Comparison of ENCODE assay signal across 1 cellular context in the genomic region with DNA sequence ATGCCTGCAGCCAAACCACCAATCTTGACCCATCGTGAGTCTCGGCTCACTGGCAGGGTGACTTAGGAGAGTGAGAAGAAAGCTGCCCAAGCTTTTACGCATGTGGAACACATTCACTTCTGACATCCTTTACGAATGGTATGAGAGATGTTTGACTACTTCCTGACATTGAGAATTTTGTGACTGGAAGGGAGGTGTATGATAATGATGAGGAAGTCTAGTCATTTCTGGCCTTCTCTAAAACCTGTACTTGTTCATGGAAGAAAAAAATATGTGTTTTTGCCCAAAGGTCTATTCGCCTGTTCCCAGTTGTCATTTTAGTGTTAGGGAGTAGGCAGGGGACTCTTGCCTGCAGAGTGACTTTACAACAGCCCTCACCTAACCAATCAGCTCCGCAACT.
TF ChIP-seq lines count a peak whose summit lies in the region.

No MANE protein-coding gene starts in this region.

TF ChIP-seq in GM12878, 131 proteins besides CTCF, POLR2A, EP300 and RAD21 (continued from another document and continues in another):
- TF ChIP-seq, protein P1, sequence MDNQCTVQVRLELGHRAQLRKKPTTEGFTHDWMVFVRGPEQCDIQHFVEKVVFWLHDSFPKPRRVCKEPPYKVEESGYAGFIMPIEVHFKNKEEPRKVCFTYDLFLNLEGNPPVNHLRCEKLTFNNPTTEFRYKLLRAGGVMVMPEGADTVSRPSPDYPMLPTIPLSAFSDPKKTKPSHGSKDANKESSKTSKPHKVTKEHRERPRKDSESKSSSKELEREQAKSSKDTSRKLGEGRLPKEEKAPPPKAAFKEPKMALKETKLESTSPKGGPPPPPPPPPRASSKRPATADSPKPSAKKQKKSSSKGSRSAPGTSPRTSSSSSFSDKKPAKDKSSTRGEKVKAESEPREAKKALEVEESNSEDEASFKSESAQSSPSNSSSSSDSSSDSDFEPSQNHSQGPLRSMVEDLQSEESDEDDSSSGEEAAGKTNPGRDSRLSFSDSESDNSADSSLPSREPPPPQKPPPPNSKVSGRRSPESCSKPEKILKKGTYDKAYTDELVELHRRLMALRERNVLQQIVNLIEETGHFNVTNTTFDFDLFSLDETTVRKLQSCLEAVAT (IDR thresholded peaks at IDR 0.05), result no peak
- no peak for TF ChIP-seq SUPT20H (IDR thresholded peaks at IDR 0.05; ENCODE audit: borderline replicate concordance, control insufficient read depth, low read depth, low read length)
- no peak for TF ChIP-seq LARP7 (IDR thresholded peaks at IDR 0.05)
- no peak for TF ChIP-seq ATF3 (IDR thresholded peaks at IDR 0.05; ENCODE audit: borderline replicate concordance, extremely low read depth, low read depth, low read length)
- no peak for TF ChIP-seq TARDBP (IDR thresholded peaks at IDR 0.05; ENCODE audit: borderline replicate concordance)
- no peak for TF ChIP-seq RBBP5 (conservative IDR thresholded peaks at IDR 0.05)
- no peak for TF ChIP-seq KLF5 (IDR thresholded peaks at IDR 0.05; ENCODE audit: partially characterized antibody)
- 0 out of 2 replicates have a peak, but pooled peaks have one; percentile 11 for TF ChIP-seq RUNX3 (IDR thresholded peaks at IDR 0.05; ENCODE audit: low read length)
- peak; percentile 53; the same call in 1 of the 2 replicates for TF ChIP-seq NFIC (IDR thresholded peaks at IDR 0.05; ENCODE audit: low read depth, low read length)
- TF ChIP-seq CHD1 (IDR thresholded peaks at IDR 0.05; ENCODE audit: low read depth, low read length), result no peak
- no peak for TF ChIP-seq NR2F1 (conservative IDR thresholded peaks at IDR 0.05)
- TF ChIP-seq TCF3 (IDR thresholded peaks at IDR 0.05; ENCODE audit: borderline replicate concordance, insufficient read depth, low read depth, low read length), result no peak
- TF ChIP-seq CBFB (IDR thresholded peaks at IDR 0.05; ENCODE audit: low read depth), result no peak
- TF ChIP-seq ZBTB11 (CRISPR knock-in tag; IDR thresholded peaks at IDR 0.05), result no peak
- no peak for TF ChIP-seq FOXK2 (IDR thresholded peaks at IDR 0.05)
- TF ChIP-seq BCL3 (IDR thresholded peaks at IDR 0.05; ENCODE audit: borderline replicate concordance, insufficient read depth, low read depth, low read length, poor library complexity, severe bottlenecking), result no peak
- TF ChIP-seq WRNIP1 (IDR thresholded peaks at IDR 0.05; ENCODE audit: borderline replicate concordance, low read depth, low read length), result no peak
- TF ChIP-seq IKZF2 (IDR thresholded peaks at IDR 0.05), result peak; percentile 42 to 53; a peak in 3 of 4 replicates
- no peak for TF ChIP-seq CHD2 (IDR thresholded peaks at IDR 0.05; ENCODE audit: borderline replicate concordance, low read depth, low read length)
- TF ChIP-seq BHLHE40 (IDR thresholded peaks at IDR 0.05; ENCODE audit: borderline replicate concordance in 1 of 2, low read depth in 2 of 2, low read length in 1 of 2), result no peak
- TF ChIP-seq MTA3 (IDR thresholded peaks at IDR 0.05; ENCODE audit: borderline replicate concordance, low read length), result no peak
- TF ChIP-seq, protein P2, sequence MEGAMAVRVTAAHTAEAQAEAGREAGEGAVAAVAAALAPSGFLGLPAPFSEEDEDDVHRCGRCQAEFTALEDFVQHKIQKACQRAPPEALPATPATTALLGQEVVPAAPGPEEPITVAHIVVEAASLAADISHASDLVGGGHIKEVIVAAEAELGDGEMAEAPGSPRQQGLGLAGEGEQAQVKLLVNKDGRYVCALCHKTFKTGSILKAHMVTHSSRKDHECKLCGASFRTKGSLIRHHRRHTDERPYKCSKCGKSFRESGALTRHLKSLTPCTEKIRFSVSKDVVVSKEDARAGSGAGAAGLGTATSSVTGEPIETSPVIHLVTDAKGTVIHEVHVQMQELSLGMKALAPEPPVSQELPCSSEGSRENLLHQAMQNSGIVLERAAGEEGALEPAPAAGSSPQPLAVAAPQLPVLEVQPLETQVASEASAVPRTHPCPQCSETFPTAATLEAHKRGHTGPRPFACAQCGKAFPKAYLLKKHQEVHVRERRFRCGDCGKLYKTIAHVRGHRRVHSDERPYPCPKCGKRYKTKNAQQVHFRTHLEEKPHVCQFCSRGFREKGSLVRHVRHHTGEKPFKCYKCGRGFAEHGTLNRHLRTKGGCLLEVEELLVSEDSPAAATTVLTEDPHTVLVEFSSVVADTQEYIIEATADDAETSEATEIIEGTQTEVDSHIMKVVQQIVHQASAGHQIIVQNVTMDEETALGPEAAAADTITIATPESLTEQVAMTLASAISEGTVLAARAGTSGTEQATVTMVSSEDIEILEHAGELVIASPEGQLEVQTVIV (IDR thresholded peaks at IDR 0.05; ENCODE audit: borderline replicate concordance, partially characterized antibody), result no peak
- no peak for TF ChIP-seq FOS (IDR thresholded peaks at IDR 0.05; ENCODE audit: borderline replicate concordance, extremely low read depth, insufficient read length)
- no peak for TF ChIP-seq YY1 (IDR thresholded peaks at IDR 0.05; ENCODE audit: low read depth, low read length)
- TF ChIP-seq CREB1 (IDR thresholded peaks at IDR 0.05; ENCODE audit: low read depth), result peak; percentile 43
- 0 out of 2 replicates have a peak, but pooled peaks have one; percentile 33 for TF ChIP-seq GABPA (IDR thresholded peaks at IDR 0.05; ENCODE audit: low read depth)
- TF ChIP-seq, protein P3, sequence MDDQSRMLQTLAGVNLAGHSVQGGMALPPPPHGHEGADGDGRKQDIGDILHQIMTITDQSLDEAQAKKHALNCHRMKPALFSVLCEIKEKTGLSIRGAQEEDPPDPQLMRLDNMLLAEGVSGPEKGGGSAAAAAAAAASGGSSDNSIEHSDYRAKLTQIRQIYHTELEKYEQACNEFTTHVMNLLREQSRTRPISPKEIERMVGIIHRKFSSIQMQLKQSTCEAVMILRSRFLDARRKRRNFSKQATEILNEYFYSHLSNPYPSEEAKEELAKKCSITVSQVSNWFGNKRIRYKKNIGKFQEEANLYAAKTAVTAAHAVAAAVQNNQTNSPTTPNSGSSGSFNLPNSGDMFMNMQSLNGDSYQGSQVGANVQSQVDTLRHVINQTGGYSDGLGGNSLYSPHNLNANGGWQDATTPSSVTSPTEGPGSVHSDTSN (IDR thresholded peaks at IDR 0.05; ENCODE audit: insufficient replicate concordance, low read depth, low read length), result no peak
- no peak for TF ChIP-seq RB1 (IDR thresholded peaks at IDR 0.05; ENCODE audit: borderline replicate concordance)
- TF ChIP-seq, protein P4, sequence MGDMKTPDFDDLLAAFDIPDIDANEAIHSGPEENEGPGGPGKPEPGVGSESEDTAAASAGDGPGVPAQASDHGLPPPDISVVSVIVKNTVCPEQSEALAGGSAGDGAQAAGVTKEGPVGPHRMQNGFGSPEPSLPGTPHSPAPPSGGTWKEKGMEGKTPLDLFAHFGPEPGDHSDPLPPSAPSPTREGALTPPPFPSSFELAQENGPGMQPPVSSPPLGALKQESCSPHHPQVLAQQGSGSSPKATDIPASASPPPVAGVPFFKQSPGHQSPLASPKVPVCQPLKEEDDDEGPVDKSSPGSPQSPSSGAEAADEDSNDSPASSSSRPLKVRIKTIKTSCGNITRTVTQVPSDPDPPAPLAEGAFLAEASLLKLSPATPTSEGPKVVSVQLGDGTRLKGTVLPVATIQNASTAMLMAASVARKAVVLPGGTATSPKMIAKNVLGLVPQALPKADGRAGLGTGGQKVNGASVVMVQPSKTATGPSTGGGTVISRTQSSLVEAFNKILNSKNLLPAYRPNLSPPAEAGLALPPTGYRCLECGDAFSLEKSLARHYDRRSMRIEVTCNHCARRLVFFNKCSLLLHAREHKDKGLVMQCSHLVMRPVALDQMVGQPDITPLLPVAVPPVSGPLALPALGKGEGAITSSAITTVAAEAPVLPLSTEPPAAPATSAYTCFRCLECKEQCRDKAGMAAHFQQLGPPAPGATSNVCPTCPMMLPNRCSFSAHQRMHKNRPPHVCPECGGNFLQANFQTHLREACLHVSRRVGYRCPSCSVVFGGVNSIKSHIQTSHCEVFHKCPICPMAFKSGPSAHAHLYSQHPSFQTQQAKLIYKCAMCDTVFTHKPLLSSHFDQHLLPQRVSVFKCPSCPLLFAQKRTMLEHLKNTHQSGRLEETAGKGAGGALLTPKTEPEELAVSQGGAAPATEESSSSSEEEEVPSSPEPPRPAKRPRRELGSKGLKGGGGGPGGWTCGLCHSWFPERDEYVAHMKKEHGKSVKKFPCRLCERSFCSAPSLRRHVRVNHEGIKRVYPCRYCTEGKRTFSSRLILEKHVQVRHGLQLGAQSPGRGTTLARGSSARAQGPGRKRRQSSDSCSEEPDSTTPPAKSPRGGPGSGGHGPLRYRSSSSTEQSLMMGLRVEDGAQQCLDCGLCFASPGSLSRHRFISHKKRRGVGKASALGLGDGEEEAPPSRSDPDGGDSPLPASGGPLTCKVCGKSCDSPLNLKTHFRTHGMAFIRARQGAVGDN (IDR thresholded peaks at IDR 0.05), result no peak
- no peak for TF ChIP-seq CEBPB (IDR thresholded peaks at IDR 0.05; ENCODE audit: borderline replicate concordance in 1 of 2, low read depth in 2 of 2, low read length in 2 of 2)
- TF ChIP-seq ETV6 (conservative IDR thresholded peaks at IDR 0.05 in 1 of 2, IDR thresholded peaks at IDR 0.05 in 1 of 2; ENCODE audit: borderline replicate concordance in 1 of 2, low read depth in 1 of 2), result 0 out of 4 replicates have a peak, but pooled peaks of 1 of the 2 experiments have one; percentile 42
- no peak for TF ChIP-seq SP1 (IDR thresholded peaks at IDR 0.05; ENCODE audit: low read depth, low read length)
- TF ChIP-seq RAD51 (IDR thresholded peaks at IDR 0.05), result no peak
- TF ChIP-seq PAX8 (IDR thresholded peaks at IDR 0.05), result no peak
- peak; percentile 50; the same call in 1 of the 2 replicates for TF ChIP-seq EED (IDR thresholded peaks at IDR 0.05; ENCODE audit: low read depth)
- TF ChIP-seq BRCA1 (IDR thresholded peaks at IDR 0.05; ENCODE audit: low read depth, low read length), result no peak
- TF ChIP-seq RFX5 (IDR thresholded peaks at IDR 0.05; ENCODE audit: low read depth, low read length), result no peak
- TF ChIP-seq, protein P5, sequence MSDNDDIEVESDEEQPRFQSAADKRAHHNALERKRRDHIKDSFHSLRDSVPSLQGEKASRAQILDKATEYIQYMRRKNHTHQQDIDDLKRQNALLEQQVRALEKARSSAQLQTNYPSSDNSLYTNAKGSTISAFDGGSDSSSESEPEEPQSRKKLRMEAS (IDR thresholded peaks at IDR 0.05; ENCODE audit: low read depth, low read length), result no peak
- TF ChIP-seq DPF2 (IDR thresholded peaks at IDR 0.05), result no peak
- TF ChIP-seq, protein P6, sequence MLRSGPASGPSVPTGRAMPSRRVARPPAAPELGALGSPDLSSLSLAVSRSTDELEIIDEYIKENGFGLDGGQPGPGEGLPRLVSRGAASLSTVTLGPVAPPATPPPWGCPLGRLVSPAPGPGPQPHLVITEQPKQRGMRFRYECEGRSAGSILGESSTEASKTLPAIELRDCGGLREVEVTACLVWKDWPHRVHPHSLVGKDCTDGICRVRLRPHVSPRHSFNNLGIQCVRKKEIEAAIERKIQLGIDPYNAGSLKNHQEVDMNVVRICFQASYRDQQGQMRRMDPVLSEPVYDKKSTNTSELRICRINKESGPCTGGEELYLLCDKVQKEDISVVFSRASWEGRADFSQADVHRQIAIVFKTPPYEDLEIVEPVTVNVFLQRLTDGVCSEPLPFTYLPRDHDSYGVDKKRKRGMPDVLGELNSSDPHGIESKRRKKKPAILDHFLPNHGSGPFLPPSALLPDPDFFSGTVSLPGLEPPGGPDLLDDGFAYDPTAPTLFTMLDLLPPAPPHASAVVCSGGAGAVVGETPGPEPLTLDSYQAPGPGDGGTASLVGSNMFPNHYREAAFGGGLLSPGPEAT (IDR thresholded peaks at IDR 0.05; ENCODE audit: low read depth), result no peak
- TF ChIP-seq IRF3 (IDR thresholded peaks at IDR 0.05), result no peak
- TF ChIP-seq BCL11A (IDR thresholded peaks at IDR 0.05; ENCODE audit: low read depth, low read length), result no peak
